Comparison of ENCODE assay signal across 2 cellular contexts in the genomic region with DNA sequence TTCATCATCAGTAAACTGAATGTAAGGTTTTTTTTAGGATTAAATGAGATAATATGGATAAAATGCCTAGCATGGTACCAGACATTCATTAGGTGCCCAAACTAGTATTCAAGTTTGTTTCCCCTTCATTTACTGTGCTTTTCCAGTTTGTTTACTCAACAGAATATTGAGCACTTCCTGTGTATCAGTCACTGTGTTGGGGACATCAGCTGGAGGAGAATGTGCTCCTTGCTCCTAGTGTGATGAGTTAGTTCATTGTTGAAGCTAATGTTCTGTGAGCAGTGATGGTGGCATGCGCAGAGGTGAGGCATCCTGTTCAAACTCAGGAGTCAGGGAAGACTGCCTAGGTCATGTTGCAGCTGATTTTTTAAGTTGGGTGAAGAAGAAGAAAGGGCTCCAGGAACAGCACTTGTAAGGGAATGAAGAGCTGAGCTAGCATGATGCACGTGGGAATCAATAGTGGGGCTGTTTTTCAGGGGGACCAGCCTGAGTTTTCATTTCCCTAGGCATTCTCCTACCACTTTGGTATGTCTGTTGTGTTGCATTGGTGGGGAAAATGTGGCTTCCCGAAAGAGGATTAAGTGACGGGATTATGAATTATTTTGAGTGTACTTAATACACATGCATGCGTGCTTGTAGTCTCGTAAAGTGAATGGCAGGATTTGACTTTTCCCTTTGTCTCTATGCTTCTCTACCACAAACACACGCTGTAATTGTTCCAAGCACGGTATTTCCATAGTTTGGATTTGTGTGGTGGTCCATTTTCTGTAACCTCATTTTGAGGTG.
TF ChIP-seq lines count a peak whose summit lies in the region.

No MANE protein-coding gene starts in this region.

TF ChIP-seq in A549, 52 proteins besides CTCF, POLR2A, EP300 and RAD21:
- TF ChIP-seq TP53 (CRISPR knock-in tag; IDR thresholded peaks at IDR 0.05): no peak
- no peak for TF ChIP-seq KDM5A (IDR thresholded peaks at IDR 0.05)
- TF ChIP-seq, protein P1, sequence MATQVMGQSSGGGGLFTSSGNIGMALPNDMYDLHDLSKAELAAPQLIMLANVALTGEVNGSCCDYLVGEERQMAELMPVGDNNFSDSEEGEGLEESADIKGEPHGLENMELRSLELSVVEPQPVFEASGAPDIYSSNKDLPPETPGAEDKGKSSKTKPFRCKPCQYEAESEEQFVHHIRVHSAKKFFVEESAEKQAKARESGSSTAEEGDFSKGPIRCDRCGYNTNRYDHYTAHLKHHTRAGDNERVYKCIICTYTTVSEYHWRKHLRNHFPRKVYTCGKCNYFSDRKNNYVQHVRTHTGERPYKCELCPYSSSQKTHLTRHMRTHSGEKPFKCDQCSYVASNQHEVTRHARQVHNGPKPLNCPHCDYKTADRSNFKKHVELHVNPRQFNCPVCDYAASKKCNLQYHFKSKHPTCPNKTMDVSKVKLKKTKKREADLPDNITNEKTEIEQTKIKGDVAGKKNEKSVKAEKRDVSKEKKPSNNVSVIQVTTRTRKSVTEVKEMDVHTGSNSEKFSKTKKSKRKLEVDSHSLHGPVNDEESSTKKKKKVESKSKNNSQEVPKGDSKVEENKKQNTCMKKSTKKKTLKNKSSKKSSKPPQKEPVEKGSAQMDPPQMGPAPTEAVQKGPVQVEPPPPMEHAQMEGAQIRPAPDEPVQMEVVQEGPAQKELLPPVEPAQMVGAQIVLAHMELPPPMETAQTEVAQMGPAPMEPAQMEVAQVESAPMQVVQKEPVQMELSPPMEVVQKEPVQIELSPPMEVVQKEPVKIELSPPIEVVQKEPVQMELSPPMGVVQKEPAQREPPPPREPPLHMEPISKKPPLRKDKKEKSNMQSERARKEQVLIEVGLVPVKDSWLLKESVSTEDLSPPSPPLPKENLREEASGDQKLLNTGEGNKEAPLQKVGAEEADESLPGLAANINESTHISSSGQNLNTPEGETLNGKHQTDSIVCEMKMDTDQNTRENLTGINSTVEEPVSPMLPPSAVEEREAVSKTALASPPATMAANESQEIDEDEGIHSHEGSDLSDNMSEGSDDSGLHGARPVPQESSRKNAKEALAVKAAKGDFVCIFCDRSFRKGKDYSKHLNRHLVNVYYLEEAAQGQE (IDR thresholded peaks at IDR 0.05): no peak
- TF ChIP-seq ZC3H11A (IDR thresholded peaks at IDR 0.05): no peak
- TF ChIP-seq HEYL (CRISPR knock-in tag; IDR thresholded peaks at IDR 0.05): no peak
- TF ChIP-seq RNF2 (IDR thresholded peaks at IDR 0.05; ENCODE audit: borderline replicate concordance, low read depth): no peak
- no peak for TF ChIP-seq FOSB (CRISPR knock-in tag; IDR thresholded peaks at IDR 0.05)
- TF ChIP-seq HOXA7 (CRISPR knock-in tag; IDR thresholded peaks at IDR 0.05): no peak
- TF ChIP-seq, protein P2, sequence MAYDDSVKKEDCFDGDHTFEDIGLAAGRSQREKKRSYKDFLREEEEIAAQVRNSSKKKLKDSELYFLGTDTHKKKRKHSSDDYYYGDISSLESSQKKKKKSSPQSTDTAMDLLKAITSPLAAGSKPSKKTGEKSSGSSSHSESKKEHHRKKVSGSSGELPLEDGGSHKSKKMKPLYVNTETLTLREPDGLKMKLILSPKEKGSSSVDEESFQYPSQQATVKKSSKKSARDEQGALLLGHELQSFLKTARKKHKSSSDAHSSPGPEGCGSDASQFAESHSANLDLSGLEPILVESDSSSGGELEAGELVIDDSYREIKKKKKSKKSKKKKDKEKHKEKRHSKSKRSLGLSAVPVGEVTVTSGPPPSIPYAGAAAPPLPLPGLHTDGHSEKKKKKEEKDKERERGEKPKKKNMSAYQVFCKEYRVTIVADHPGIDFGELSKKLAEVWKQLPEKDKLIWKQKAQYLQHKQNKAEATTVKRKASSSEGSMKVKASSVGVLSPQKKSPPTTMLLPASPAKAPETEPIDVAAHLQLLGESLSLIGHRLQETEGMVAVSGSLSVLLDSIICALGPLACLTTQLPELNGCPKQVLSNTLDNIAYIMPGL (CRISPR knock-in tag; IDR thresholded peaks at IDR 0.05; ENCODE audit: borderline replicate concordance): no peak
- TF ChIP-seq JUNB (IDR thresholded peaks at IDR 0.05): no peak
- no peak for TF ChIP-seq PBX3 (IDR thresholded peaks at IDR 0.05)
- TF ChIP-seq NPAS2 (CRISPR knock-in tag; IDR thresholded peaks at IDR 0.05; ENCODE audit: borderline replicate concordance): no peak

TF ChIP-seq in GM12878, 131 proteins besides CTCF, POLR2A, EP300 and RAD21:
- TF ChIP-seq HCFC1 (IDR thresholded peaks at IDR 0.05; ENCODE audit: low read length): no peak
- no peak for TF ChIP-seq PML (IDR thresholded peaks at IDR 0.05; ENCODE audit: low read length)
- TF ChIP-seq GATAD2B (conservative IDR thresholded peaks at IDR 0.05; ENCODE audit: low read depth): no peak
- no peak for TF ChIP-seq IKZF2 (IDR thresholded peaks at IDR 0.05)
- TF ChIP-seq BRCA1 (IDR thresholded peaks at IDR 0.05; ENCODE audit: low read depth, low read length): no peak
- no peak for TF ChIP-seq PBX3 (IDR thresholded peaks at IDR 0.05; ENCODE audit: insufficient replicate concordance, low read depth, low read length)
- TF ChIP-seq, protein P3, sequence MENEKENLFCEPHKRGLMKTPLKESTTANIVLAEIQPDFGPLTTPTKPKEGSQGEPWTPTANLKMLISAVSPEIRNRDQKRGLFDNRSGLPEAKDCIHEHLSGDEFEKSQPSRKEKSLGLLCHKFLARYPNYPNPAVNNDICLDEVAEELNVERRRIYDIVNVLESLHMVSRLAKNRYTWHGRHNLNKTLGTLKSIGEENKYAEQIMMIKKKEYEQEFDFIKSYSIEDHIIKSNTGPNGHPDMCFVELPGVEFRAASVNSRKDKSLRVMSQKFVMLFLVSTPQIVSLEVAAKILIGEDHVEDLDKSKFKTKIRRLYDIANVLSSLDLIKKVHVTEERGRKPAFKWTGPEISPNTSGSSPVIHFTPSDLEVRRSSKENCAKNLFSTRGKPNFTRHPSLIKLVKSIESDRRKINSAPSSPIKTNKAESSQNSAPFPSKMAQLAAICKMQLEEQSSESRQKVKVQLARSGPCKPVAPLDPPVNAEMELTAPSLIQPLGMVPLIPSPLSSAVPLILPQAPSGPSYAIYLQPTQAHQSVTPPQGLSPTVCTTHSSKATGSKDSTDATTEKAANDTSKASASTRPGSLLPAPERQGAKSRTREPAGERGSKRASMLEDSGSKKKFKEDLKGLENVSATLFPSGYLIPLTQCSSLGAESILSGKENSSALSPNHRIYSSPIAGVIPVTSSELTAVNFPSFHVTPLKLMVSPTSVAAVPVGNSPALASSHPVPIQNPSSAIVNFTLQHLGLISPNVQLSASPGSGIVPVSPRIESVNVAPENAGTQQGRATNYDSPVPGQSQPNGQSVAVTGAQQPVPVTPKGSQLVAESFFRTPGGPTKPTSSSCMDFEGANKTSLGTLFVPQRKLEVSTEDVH (IDR thresholded peaks at IDR 0.05; ENCODE audit: low read depth, partially characterized antibody): no peak
- no peak for TF ChIP-seq E2F4 (IDR thresholded peaks at IDR 0.05; ENCODE audit: low read depth, low read length)
- no peak for TF ChIP-seq POLR2AphosphoS2 (IDR thresholded peaks at IDR 0.05; ENCODE audit: low read depth, low read length)
- TF ChIP-seq, protein P4, sequence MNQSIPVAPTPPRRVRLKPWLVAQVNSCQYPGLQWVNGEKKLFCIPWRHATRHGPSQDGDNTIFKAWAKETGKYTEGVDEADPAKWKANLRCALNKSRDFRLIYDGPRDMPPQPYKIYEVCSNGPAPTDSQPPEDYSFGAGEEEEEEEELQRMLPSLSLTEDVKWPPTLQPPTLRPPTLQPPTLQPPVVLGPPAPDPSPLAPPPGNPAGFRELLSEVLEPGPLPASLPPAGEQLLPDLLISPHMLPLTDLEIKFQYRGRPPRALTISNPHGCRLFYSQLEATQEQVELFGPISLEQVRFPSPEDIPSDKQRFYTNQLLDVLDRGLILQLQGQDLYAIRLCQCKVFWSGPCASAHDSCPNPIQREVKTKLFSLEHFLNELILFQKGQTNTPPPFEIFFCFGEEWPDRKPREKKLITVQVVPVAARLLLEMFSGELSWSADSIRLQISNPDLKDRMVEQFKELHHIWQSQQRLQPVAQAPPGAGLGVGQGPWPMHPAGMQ (IDR thresholded peaks at IDR 0.05; ENCODE audit: borderline replicate concordance): no peak
- TF ChIP-seq CHD2 (IDR thresholded peaks at IDR 0.05; ENCODE audit: borderline replicate concordance, low read depth, low read length): no peak
- TF ChIP-seq CBX3 (IDR thresholded peaks at IDR 0.05; ENCODE audit: borderline replicate concordance, low read depth): no peak
- no peak for TF ChIP-seq MXI1 (IDR thresholded peaks at IDR 0.05; ENCODE audit: low read depth, low read length)
- no peak for TF ChIP-seq ZBED1 (IDR thresholded peaks at IDR 0.05; ENCODE audit: borderline replicate concordance)
- TF ChIP-seq KLF5 (IDR thresholded peaks at IDR 0.05; ENCODE audit: partially characterized antibody): no peak
- no peak for TF ChIP-seq BCL11A (IDR thresholded peaks at IDR 0.05; ENCODE audit: low read depth, low read length)
TF ChIP-seq in GM12878: peak in this region for 0.
